ENCODE assay signal across 33 cellular contexts in genomic region chr9:138122201-138122600, GRCh38.
"Had no signal": no experiment of that assay in that cellular context is flagged by ENCODE, and none has a peak within 500 bp of the region (broad histone marks: within the 10 kb centered on the region; RNA-seq: fewer than 3 reads in every experiment).

No MANE protein-coding gene starts in this region.

- H3K36me3 ChIP-seq: brain microvascular endothelial cell, MG63, SJSA1 had no signal

- DNase-seq: activated B cell treated with CpG ODN at 0.5 μM for 24 hours; activated CD4-positive, alpha-beta memory T cell treated with anti-CD3 and anti-CD28 coated beads for 36 hours; activated CD4-positive, alpha-beta T cell treated with anti-CD3 and anti-CD28 coated beads for 4 hours; activated CD4-positive, alpha-beta T cell treated with anti-CD3 and anti-CD28 coated beads, Interleukin-2, amount 50 U/mL, for 1 hour; activated CD4-positive, CD25-positive, alpha-beta regulatory T cell treated with anti-CD3 and anti-CD28 coated beads, Interleukin-2, amount 50 U/mL, for 72 hours; activated CD8-positive, alpha-beta memory T cell treated with anti-CD3 and anti-CD28 coated beads, Interleukin-2, amount 50 U/mL, for 4 hours; activated gamma-delta T cell treated with Interleukin-2 at 50 U/mL for 16 hours; activated naive CD4-positive, alpha-beta T cell treated with anti-CD3 and anti-CD28 coated beads for 36 hours; activated naive CD8-positive, alpha-beta T cell treated with anti-CD3 and anti-CD28 coated beads for 36 hours; activated T-cell treated with anti-CD3 and anti-CD28 coated beads for 4 hours; activated T-cell treated with anti-CD3 and anti-CD28 coated beads, Interleukin-2, amount 50 U/mL, for 4 hours; amniotic stem cell; aorta; brain microvascular endothelial cell; central memory CD4-positive, alpha-beta T cell; Kasumi-1; MG63; NCI-H1048; NCI-H1105 treated with DMSO at 0.1 percent for 48 hours; NCI-H1436; NCI-H1694; NCI-H1930; NCI-H2081 treated with DMSO at 0.1 percent for 48 hours; NCI-H226; NCI-H446 treated with DMSO at 0.1 percent for 48 hours; NCI-H524 treated with DMSO at 0.1 percent for 48 hours; SHP77 treated with DMSO at 0.1 percent for 48 hours; SK-N-SH had no signal

- H3K4me1 Mint-ChIP-seq: activated B cell treated with CpG ODN at 0.5 μM for 24 hours; activated naive CD8-positive, alpha-beta T cell treated with anti-CD3 and anti-CD28 coated beads for 36 hours had no signal

- H3K27me3 ChIP-seq: brain microvascular endothelial cell, MG63, SJSA1 had no signal

- H3K27ac Mint-ChIP-seq: activated B cell treated with CpG ODN at 0.5 μM for 24 hours; activated CD4-positive, alpha-beta memory T cell treated with anti-CD3 and anti-CD28 coated beads for 36 hours; activated naive CD4-positive, alpha-beta T cell treated with anti-CD3 and anti-CD28 coated beads for 36 hours; activated naive CD8-positive, alpha-beta T cell treated with anti-CD3 and anti-CD28 coated beads for 36 hours; activated T-helper 1 cell treated with anti-CD3 and anti-CD28 coated beads, Interleukin-12 subunit alpha, Interleukin-12 subunit beta, Interleukin-2, Interleukin-4 antibody, amounts not matched to agents 30 ng/mL and 10 ng/mL and 1 ng/mL, durations not matched to agents 14 hours and 24 hours and 36 hours; T-helper 1 cell treated with Interleukin-12 subunit alpha and Interleukin-12 subunit beta and Interleukin-4 antibody, amounts not matched to agents 30 μg/mL and 1 μg/mL, for 36 hours had no signal

- H3K9me3 Mint-ChIP-seq: activated B cell treated with CpG ODN at 0.5 μM for 24 hours; activated naive CD4-positive, alpha-beta T cell treated with anti-CD3 and anti-CD28 coated beads for 36 hours; activated T-cell treated with anti-CD3 and anti-CD28 coated beads, Interleukin-2, amount 50 U/mL, for 4 hours; activated T-helper 1 cell treated with anti-CD3 and anti-CD28 coated beads, Interleukin-12 subunit alpha, Interleukin-12 subunit beta, Interleukin-2, Interleukin-4 antibody, amounts not matched to agents 30 ng/mL and 10 ng/mL and 1 ng/mL, durations not matched to agents 14 hours and 24 hours and 36 hours; T-helper 1 cell treated with Interleukin-12 subunit alpha and Interleukin-12 subunit beta and Interleukin-4 antibody, amounts not matched to agents 30 μg/mL and 1 μg/mL, for 36 hours had no signal

- H3K4me3 ChIP-seq: MG63, SJSA1 had no signal

- ATAC-seq: activated T-cell treated with anti-CD3 and anti-CD28 coated beads, Interleukin-2, amount 50 U/mL, for 4 hours; Panc1 had no signal

- H3K27me3 Mint-ChIP-seq: activated B cell treated with CpG ODN at 0.5 μM for 24 hours; activated CD4-positive, alpha-beta memory T cell treated with anti-CD3 and anti-CD28 coated beads for 36 hours; activated naive CD8-positive, alpha-beta T cell treated with anti-CD3 and anti-CD28 coated beads for 36 hours had no signal

- H3K4me3 Mint-ChIP-seq: activated B cell treated with CpG ODN at 0.5 μM for 24 hours; activated CD4-positive, alpha-beta memory T cell treated with anti-CD3 and anti-CD28 coated beads for 36 hours; activated naive CD4-positive, alpha-beta T cell treated with anti-CD3 and anti-CD28 coated beads for 36 hours; activated naive CD8-positive, alpha-beta T cell treated with anti-CD3 and anti-CD28 coated beads for 36 hours; activated T-cell treated with anti-CD3 and anti-CD28 coated beads, Interleukin-2, amount 50 U/mL, for 4 hours; activated T-helper 1 cell treated with anti-CD3 and anti-CD28 coated beads, Interleukin-12 subunit alpha, Interleukin-12 subunit beta, Interleukin-2, Interleukin-4 antibody, amounts not matched to agents 30 ng/mL and 10 ng/mL and 1 ng/mL, durations not matched to agents 14 hours and 24 hours and 36 hours; T-helper 1 cell treated with Interleukin-12 subunit alpha and Interleukin-12 subunit beta and Interleukin-4 antibody, amounts not matched to agents 30 μg/mL and 1 μg/mL, for 36 hours had no signal

- H3K27ac ChIP-seq: brain microvascular endothelial cell, SJSA1, VCaP had no signal

- H3K9me3 ChIP-seq: MG63, SJSA1, SK-N-SH had no signal

- H3K4me1 ChIP-seq: SJSA1 had no signal

- H3K36me3 Mint-ChIP-seq: activated CD4-positive, alpha-beta memory T cell treated with anti-CD3 and anti-CD28 coated beads for 36 hours; activated naive CD8-positive, alpha-beta T cell treated with anti-CD3 and anti-CD28 coated beads for 36 hours had no signal
